ENCODE assay signal across 1 cellular context in genomic region chr18:6729247-6730091, GRCh38.
TF ChIP-seq lines count a peak whose summit lies in the region.

TSS of gene ARHGAP28 (plus strand) at chr18:6729716. CDS start at chr18:6729822, 106 bp downstream.

TF ChIP-seq in K562, 482 proteins besides CTCF, POLR2A, EP300 and RAD21 (continued from another document and continues in another):
- TF ChIP-seq REST (CRISPR knock-in tag; IDR thresholded peaks at IDR 0.05; ENCODE audit: low read depth) (0 out of 2 replicates have a peak, but pooled peaks have one; percentile 71), ZBTB40 (IDR thresholded peaks at IDR 0.05) (no peak), ZBTB40 (CRISPR knock-in tag; IDR thresholded peaks at IDR 0.05) (no peak), RREB1 (CRISPR knock-in tag; IDR thresholded peaks at IDR 0.05) (no peak), THAP12 (CRISPR knock-in tag; IDR thresholded peaks at IDR 0.05) (peak; percentile 84), AFF4 (CRISPR knock-in tag; IDR thresholded peaks at IDR 0.05) (peak; percentile 65), PHTF2 (CRISPR knock-in tag; IDR thresholded peaks at IDR 0.05) (no peak), GATAD2B (IDR thresholded peaks at IDR 0.05; ENCODE audit: borderline replicate concordance) (peak; percentile 54; the same call in 1 of the 2 replicates), POLR2H (tag; IDR thresholded peaks at IDR 0.05; ENCODE audit: low read depth) (no peak), SMARCE1 (IDR thresholded peaks at IDR 0.05) (no peak), SRF (CRISPR knock-in tag; IDR thresholded peaks at IDR 0.05) (no peak; a peak in 1 of 4 replicates), PKNOX1 (IDR thresholded peaks at IDR 0.05) (no peak), ZNF780A (CRISPR knock-in tag; IDR thresholded peaks at IDR 0.05) (no peak), CREB1 (IDR thresholded peaks at IDR 0.05) (peak; percentile 77), CREB1 (CRISPR knock-in tag; IDR thresholded peaks at IDR 0.05) (peak; percentile 77), SNAPC5 (CRISPR knock-in tag; IDR thresholded peaks at IDR 0.05) (no peak), SREBF2 (CRISPR knock-in tag; IDR thresholded peaks at IDR 0.05) (no peak), ETV6 (IDR thresholded peaks at IDR 0.05; ENCODE audit: borderline replicate concordance in 1 of 2, low read depth in 2 of 2, low read length in 1 of 2) (no peak), ETV6 (CRISPR knock-in tag; IDR thresholded peaks at IDR 0.05; ENCODE audit: borderline replicate concordance) (no peak), SP1 (CRISPR knock-in tag; IDR thresholded peaks at IDR 0.05) (no peak), NR3C1 (CRISPR knock-in tag; IDR thresholded peaks at IDR 0.05) (peak; percentile 81; the same call in 1 of the 2 replicates), TFE3 (CRISPR knock-in tag; IDR thresholded peaks at IDR 0.05) (no peak)
